26 cellular contexts compared by ENCODE assay signal in the genomic region with DNA sequence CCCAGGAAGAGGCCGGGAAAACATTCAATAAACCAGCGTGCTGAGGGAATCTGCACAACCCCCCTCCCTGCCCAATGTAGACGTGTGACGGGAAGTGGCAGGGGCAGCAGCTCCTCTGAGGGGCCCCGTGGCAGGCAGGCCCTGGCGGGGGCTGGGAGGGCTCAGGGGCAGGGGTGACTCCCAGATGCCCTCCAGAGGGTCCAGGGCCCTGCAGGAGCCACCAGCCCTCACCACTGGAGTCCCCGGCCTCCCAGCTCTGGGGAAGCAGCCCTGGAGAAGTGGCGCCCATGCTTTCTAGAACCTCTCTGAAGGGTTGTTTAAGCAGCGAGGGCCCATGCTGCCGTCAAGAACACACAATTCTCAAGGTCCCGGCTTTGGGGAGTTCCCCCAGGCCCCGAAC. TPM values are rescaled to one million over a fixed set of nuclear protein-coding genes. Genes with fewer than 3 reads are reported as not detected.
"Had no signal": no experiment of that assay in that cellular context is flagged by ENCODE, and none has a peak within 500 bp of the region (broad histone marks: within the 10 kb centered on the region; RNA-seq: fewer than 3 reads in every experiment).

No MANE protein-coding gene starts in this region.

- H3K36me3 Mint-ChIP-seq: memory B cell, natural killer cell, type B pancreatic cell had no signal

- H3K9ac ChIP-seq: parathyroid adenoma had no signal

- H3K4me1 Mint-ChIP-seq: natural killer cell had no signal

- FAIRE-seq: colon, keratinocyte had no signal

- H3K9me3 ChIP-seq: gastrocnemius medialis, lower lobe of right lung, neutrophil, prostate gland, spleen, testis, tibial artery had no signal

- H3K4me3 ChIP-seq: gastrocnemius medialis, lower lobe of right lung, prostate gland, skin epidermis, spleen, testis, tibial artery had no signal

- H3K4me3 Mint-ChIP-seq: memory B cell; natural killer cell; neural crest cell; stimulated activated memory B cell treated with anti-CD40 and anti-IgM and Interleukin-4, amounts not matched to agents 10 μg/mL and 1 μg/mL and 100 μg/mL, for 72 hours; type B pancreatic cell had no signal

- H3K27ac Mint-ChIP-seq: memory B cell; natural killer cell; stimulated activated memory B cell treated with anti-CD40 and anti-IgM and Interleukin-4, amounts not matched to agents 10 μg/mL and 1 μg/mL and 100 μg/mL, for 72 hours; type B pancreatic cell had no signal

- H2AFZ ChIP-seq: parathyroid adenoma had no signal

- ATAC-seq: esophagus mucosa; gastrocnemius medialis; left ventricle myocardium superior; lower lobe of right lung; natural killer cell; right cardiac atrium; stimulated activated memory B cell treated with anti-CD40 and anti-IgM and Interleukin-4, amounts not matched to agents 10 μg/mL and 1 μg/mL and 100 μg/mL, for 72 hours; stimulated activated naive CD8-positive, alpha-beta T cell treated with anti-CD3 and anti-CD28 coated beads, Interleukin-15, Interleukin-2, amounts not matched to agents 100 U/mL and 50 U/mL, for 24 hours had no signal

- H3K9me3 Mint-ChIP-seq: memory B cell; natural killer cell; neural crest cell; stimulated activated memory B cell treated with anti-CD40 and anti-IgM and Interleukin-4, amounts not matched to agents 10 μg/mL and 1 μg/mL and 100 μg/mL, for 72 hours; type B pancreatic cell had no signal

- DNase-seq: effector CD4-positive, alpha-beta T cell; foreskin fibroblast; gastrocnemius medialis; head of caudate nucleus; left ventricle myocardium superior; lower lobe of right lung; natural killer cell; right cardiac atrium; spleen; stimulated activated CD4-positive, alpha-beta T cell treated with anti-CD3 and anti-CD28 coated beads, Interleukin-4, amount 100 ng/mL, for 4 hours; stimulated activated naive CD8-positive, alpha-beta T cell treated with anti-CD3 and anti-CD28 coated beads, Interleukin-15, Interleukin-2, amounts not matched to agents 100 U/mL and 50 U/mL, for 24 hours; testis; tibial artery had no signal

- H3K27me3 Mint-ChIP-seq: memory B cell, type B pancreatic cell had no signal

- H3K36me3 ChIP-seq: gastrocnemius medialis, lower lobe of right lung, neutrophil, prostate gland, spleen, tibial artery had no signal

- H3K27me3 ChIP-seq: dorsolateral prefrontal cortex, gastrocnemius medialis, neutrophil, spleen, testis, tibial artery had no signal

- H3K4me1 ChIP-seq: parathyroid adenoma, prostate gland had no signal

- H3K27ac ChIP-seq: epithelial cell of prostate, gastrocnemius medialis, neutrophil, parathyroid adenoma, prostate gland, skin epidermis, testis, tibial artery had no signal

RNA-seq across cellular contexts. Expression of a gene that starts 35.2 kb away (rescaled TPM):
- total RNA-seq: neural crest cell had no signal
